9 cellular contexts compared by ENCODE assay signal in the genomic region with DNA sequence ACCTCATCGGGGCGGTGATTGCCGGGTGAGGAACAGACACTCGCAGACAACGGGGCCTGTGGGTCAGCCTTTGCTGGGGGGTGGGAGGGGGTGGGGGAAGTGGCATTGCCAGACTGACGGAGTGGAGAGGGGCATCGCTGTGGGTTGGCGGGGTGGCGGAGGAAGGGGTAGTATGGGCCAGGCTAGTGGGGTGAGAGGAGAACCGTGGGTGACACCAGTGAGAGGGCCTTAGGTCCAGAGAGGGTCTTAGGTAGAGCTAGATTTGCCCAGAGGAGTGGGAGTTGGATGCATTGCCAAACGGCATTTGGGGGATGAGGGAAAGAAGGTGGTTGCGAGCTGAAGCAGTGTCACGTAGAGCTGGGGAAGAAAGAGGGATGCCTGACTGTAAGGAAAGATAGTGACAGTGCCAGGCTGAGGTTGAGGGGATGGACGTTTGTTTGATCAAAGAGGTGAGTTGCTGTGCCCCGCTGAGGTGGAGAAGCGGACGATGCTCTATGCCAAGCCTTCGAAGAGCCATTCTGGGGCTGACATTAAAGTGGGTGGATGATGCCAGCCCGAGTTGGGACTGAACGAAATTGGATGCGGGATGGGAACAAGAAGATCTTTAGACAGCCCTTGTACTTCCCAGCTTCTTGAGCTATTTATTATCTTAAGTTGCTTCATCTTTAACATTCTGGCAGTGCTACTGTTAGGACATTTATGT. TPM values are rescaled to one million over a fixed set of nuclear protein-coding genes. Genes with fewer than 3 reads are reported as not detected.
DNase-seq lines count a peak whose midpoint lies in the region; ATAC-seq and TF ChIP-seq lines count a peak whose summit lies in the region.
"Had no signal": no experiment of that assay in that cellular context is flagged by ENCODE, and none has a peak within 500 bp of the region (broad histone marks: within the 10 kb centered on the region; RNA-seq: fewer than 3 reads in every experiment).

No MANE protein-coding gene starts in this region.

- peak overlapping the region; percentile 92 for H3K9ac ChIP-seq in NT2/D1 (ENCODE audit: insufficient read length, low read depth)
- peak overlapping the region; percentile 94 for H3K9ac ChIP-seq in neural progenitor cell

- POLR2A ChIA-PET in CD8-positive, alpha-beta T cell (lab: Charles Lee), result interaction anchor here (0.7 to 3.0 kb wide), 6 partner anchors 9 to 985 kb away, joined by 3 to 34 read pairs (median 6); a partner anchor contains a TSS

- peak overlapping the region; percentile 74 for H2AFZ ChIP-seq in neural progenitor cell (replicated peaks)

- H3K36me3 Mint-ChIP-seq in CD8-positive, alpha-beta T cell, result peaks cover 45% of the 10 kb centered on the region
- H3K36me3 Mint-ChIP-seq in effector memory CD8-positive, alpha-beta T cell (ENCODE audit: insufficient read depth), result peaks cover 64% of the 10 kb centered on the region
- H3K36me3 Mint-ChIP-seq in neural progenitor cell, result no peaks in the 10 kb centered on the region

- H3K4me1 Mint-ChIP-seq in CD8-positive, alpha-beta T cell (ENCODE audit: low read depth), result peaks cover 58% of the 10 kb centered on the region
- peaks cover 24 to 41% of the 10 kb centered on the region in 2 donors for H3K4me1 Mint-ChIP-seq in effector memory CD8-positive, alpha-beta T cell (ENCODE audit: low read depth in 2 of 2)
- peaks cover 32% of the 10 kb centered on the region for H3K4me1 Mint-ChIP-seq in neural progenitor cell

- H3F3A ChIP-seq in neural progenitor cell (ENCODE audit: low read depth), result peaks cover 14% of the 10 kb centered on the region

- TF ChIP-seq CTCF in CD8-positive, alpha-beta T cell (IDR thresholded peaks at IDR 0.05), result no peak
- TF ChIP-seq CTCF in neural progenitor cell (IDR thresholded peaks at IDR 0.05), result no peak

- peak overlapping the region; percentile 96 for H3K4me3 ChIP-seq in CD8-positive, alpha-beta T cell (ENCODE audit: low read depth, low read length)
- H3K4me3 ChIP-seq in NT2/D1 (ENCODE audit: insufficient read length, low read depth) (peak overlapping the region; percentile 92), neural progenitor cell (peak overlapping the region; percentile 72)

- peaks cover 5% of the 10 kb centered on the region for H3K36me3 ChIP-seq in CD8-positive, alpha-beta T cell (ENCODE audit: insufficient read depth, low read length)
- H3K36me3 ChIP-seq in NT2/D1 (ENCODE audit: insufficient read depth, insufficient read length, low read length) (peaks cover 45% of the 10 kb centered on the region), neural progenitor cell (peaks cover 7% of the 10 kb centered on the region)

- H3K4me3 Mint-ChIP-seq in CD8-positive, alpha-beta T cell, result peak overlapping the region; percentile 94
- H3K4me3 Mint-ChIP-seq in effector memory CD8-positive, alpha-beta T cell, result peak overlapping the region; percentile 90 to 96
- peak overlapping the region; percentile 97 for H3K4me3 Mint-ChIP-seq in neural progenitor cell

- H3K4me1 ChIP-seq in CD8-positive, alpha-beta T cell (ENCODE audit: insufficient read depth, low read length), result peaks cover 29% of the 10 kb centered on the region
- H3K4me1 ChIP-seq in NT2/D1 (ENCODE audit: insufficient read depth, insufficient read length), result no peaks in the 10 kb centered on the region
- peaks cover 6% of the 10 kb centered on the region for H3K4me1 ChIP-seq in neural progenitor cell

- peak overlapping the region; percentile 88 for H3K4me2 ChIP-seq in neural progenitor cell

- H3K9me3 ChIP-seq in CD8-positive, alpha-beta T cell (ENCODE audit: low read length), result no peaks in the 10 kb centered on the region
- no peaks in the 10 kb centered on the region for H3K9me3 ChIP-seq in NT2/D1 (ENCODE audit: insufficient read depth, low read length)
- H3K9me3 ChIP-seq in neural progenitor cell (ENCODE audit: low read depth), result no peaks in the 10 kb centered on the region

- peak overlapping the region; percentile 97 for H3K27ac ChIP-seq in CD8-positive, alpha-beta T cell (ENCODE audit: low read depth, low read length)
- peak overlapping the region; percentile 82 for H3K27ac ChIP-seq in neural progenitor cell

- peak overlapping the region; percentile 98 for H3K27ac Mint-ChIP-seq in CD8-positive, alpha-beta T cell
- H3K27ac Mint-ChIP-seq in effector memory CD8-positive, alpha-beta T cell, result peak overlapping the region; percentile 98 to 99
- peak overlapping the region; percentile 88 for H3K27ac Mint-ChIP-seq in neural progenitor cell

- no peaks in the 10 kb centered on the region for H3K27me3 Mint-ChIP-seq in CD8-positive, alpha-beta T cell (ENCODE audit: low read depth)
- H3K27me3 Mint-ChIP-seq in effector memory CD8-positive, alpha-beta T cell, result no peaks in the 10 kb centered on the region
- peaks cover 6% of the 10 kb centered on the region for H3K27me3 Mint-ChIP-seq in neural progenitor cell (ENCODE audit: insufficient read depth, low read depth)

- H3K79me2 ChIP-seq in neural progenitor cell (ENCODE audit: low read depth), result peaks cover 47% of the 10 kb centered on the region

- peak in 1 of 7 experiments; percentile 49 for DNase-seq in CD8-positive, alpha-beta T cell
- DNase-seq in NT2/D1 (ENCODE audit: low read depth, low spot score), result no peak
- no peak for DNase-seq in effector memory CD8-positive, alpha-beta T cell
- no peak for DNase-seq in neural progenitor cell (ENCODE audit: low spot score)

- intact Hi-C loops in CD8-positive, alpha-beta T cell (cut with DNase I, micrococcal nuclease), result loop anchor here (1.0 to 10.0 kb wide), 11 partner anchors 44 to 1756 kb away; a partner anchor contains a TSS

- no peaks in the 10 kb centered on the region for H3K27me3 ChIP-seq in CD8-positive, alpha-beta T cell (ENCODE audit: insufficient read depth, low read length)
- H3K27me3 ChIP-seq in NT2/D1 (ENCODE audit: insufficient read depth, insufficient read length), result no peaks in the 10 kb centered on the region
- H3K27me3 ChIP-seq in neural progenitor cell, result no peaks in the 10 kb centered on the region

- ATAC-seq in CD8-positive, alpha-beta T cell, result no peak
- ATAC-seq in effector memory CD8-positive, alpha-beta T cell (replicated peaks), result no peak
- ATAC-seq in HG03457 (IDR thresholded peaks at IDR 0.05; ENCODE audit: unreplicated experiment) (no peak), HG03571 (IDR thresholded peaks at IDR 0.05; ENCODE audit: unreplicated experiment) (no peak), HG03354 (IDR thresholded peaks at IDR 0.05; ENCODE audit: poor library complexity, severe bottlenecking, unreplicated experiment) (no peak), GM18519 (IDR thresholded peaks at IDR 0.05; ENCODE audit: low FRiP score, unreplicated experiment) (no peak)

- no peaks in the 10 kb centered on the region for H4K20me1 ChIP-seq in neural progenitor cell (ENCODE audit: low read depth)

- CTCF ChIA-PET in CD8-positive, alpha-beta T cell (lab: Charles Lee), result interaction anchor here (1.0 to 2.8 kb wide), 7 partner anchors 10 to 628 kb away, joined by 3 to 8 read pairs (median 4); no protein-coding TSS in a partner anchor

- no peaks in the 10 kb centered on the region for H3K9me3 Mint-ChIP-seq in CD8-positive, alpha-beta T cell
- H3K9me3 Mint-ChIP-seq in effector memory CD8-positive, alpha-beta T cell, result no peaks in the 10 kb centered on the region
- H3K9me3 Mint-ChIP-seq in neural progenitor cell, result no peaks in the 10 kb centered on the region

RNA-seq across cellular contexts. Expression of a gene that starts 0.6 kb away (rescaled TPM):
- 10 to 100 TPM; 70.2 to 73.4 TPM for total RNA-seq in CD8-positive, alpha-beta T cell
- total RNA-seq in neural progenitor cell (ENCODE audit: low replicate concordance), result 52.7 and 73.0 TPM in 2 replicates

RNA-seq across cellular contexts. Expression of a gene that starts 4.0 kb away (rescaled TPM):
- total RNA-seq in CD8-positive, alpha-beta T cell, result 10 to 100 TPM in 1 of 2 experiments, 1 to 10 TPM in 1; 9.9 to 10.6 TPM
- 16.8 and 21.1 TPM in 2 replicates for total RNA-seq in neural progenitor cell (ENCODE audit: low replicate concordance)

RNA-seq across cellular contexts. Expression of a gene that starts 26.9 kb away (rescaled TPM):
- 1 to 10 TPM; 1.5 to 2.0 TPM for total RNA-seq in CD8-positive, alpha-beta T cell
- 1.1 and 1.4 TPM in 2 replicates for total RNA-seq in neural progenitor cell (ENCODE audit: low replicate concordance)

RNA-seq across cellular contexts. Expression of a gene that starts 41.8 kb away (rescaled TPM):
- total RNA-seq in CD8-positive, alpha-beta T cell, result not detected
- total RNA-seq in neural progenitor cell (ENCODE audit: low replicate concordance), result not detected in 2 replicates
- total RNA-seq: glomerular endothelial cell had no signal
